Comparison of ENCODE assay signal across 27 cellular contexts in the genomic region with DNA sequence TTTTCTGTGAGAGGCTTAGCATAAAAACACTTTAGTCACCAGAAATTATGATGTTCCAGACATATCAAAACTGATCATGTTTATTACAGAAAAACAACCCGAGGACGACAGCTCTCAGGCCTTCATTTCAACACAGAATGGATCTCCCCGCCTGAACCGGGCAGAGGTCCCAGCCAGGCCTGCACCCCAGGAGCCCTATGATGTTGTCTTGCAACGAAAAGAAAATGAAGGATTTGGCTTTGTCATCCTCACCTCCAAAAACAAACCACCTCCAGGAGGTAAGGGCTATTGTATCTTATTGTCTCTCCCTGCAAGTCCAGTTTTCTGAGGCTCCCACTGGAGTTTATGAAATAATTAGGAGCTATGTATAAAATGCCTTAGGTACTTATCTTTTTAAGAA.
DNase-seq lines count a peak whose midpoint lies in the region; FAIRE-seq and TF ChIP-seq lines count a peak whose summit lies in the region.
"Had no signal": no experiment of that assay in that cellular context is flagged by ENCODE, and none has a peak within 500 bp of the region (broad histone marks: within the 10 kb centered on the region; RNA-seq: fewer than 3 reads in every experiment).

No MANE protein-coding gene starts in this region.

- no peak overlapping the region for H3K23ac ChIP-seq in neuronal stem cell (ENCODE audit: low read depth, low read length, poor library complexity)

- H3K9ac ChIP-seq in neuronal stem cell (ENCODE audit: low read depth, low read length, poor library complexity), result no peak overlapping the region
- H3K9ac ChIP-seq: BLaER1 had no signal

- H3K4ac ChIP-seq in neuronal stem cell (ENCODE audit: low read length), result no peak overlapping the region

- H4K91ac ChIP-seq in neuronal stem cell (ENCODE audit: low read depth, low read length, poor library complexity), result no peak overlapping the region

- H3K4me1 ChIP-seq in neuronal stem cell (ENCODE audit: control insufficient read depth in 2 of 2, insufficient read depth in 1 of 2, low read depth in 1 of 2, low read length in 2 of 2), result no peaks in the 10 kb centered on the region

- H2AFZ ChIP-seq in neuronal stem cell (ENCODE audit: low read length), result no peak overlapping the region

- H3K4me2 ChIP-seq in neuronal stem cell (ENCODE audit: insufficient read depth, low read length, poor library complexity, severe bottlenecking), result peak overlapping the region; percentile 18
- H3K4me2 ChIP-seq: BLaER1 had no signal

- FAIRE-seq in GM12892 (lab: Jason Lieb, UNC), result peak; percentile 44
- FAIRE-seq: A204.1, G401.6, GM12891, GM18507 had no signal

- H2BK5ac ChIP-seq in neuronal stem cell (ENCODE audit: low read length), result no peak overlapping the region

- TF ChIP-seq POLR2A in GM12892 (IDR thresholded peaks at IDR 0.05; ENCODE audit: low read depth, low read length), result no peak

- DNase-seq in GM12892 (ENCODE audit: insufficient read length) (no peak), cerebellar cortex (ENCODE audit: low spot score) (peak; percentile 62), cerebellum (ENCODE audit: low spot score) (peak; percentile 57), neuronal stem cell (ENCODE audit: low spot score) (no peak), RPMI8226 (no peak), hepatic stellate cell (ENCODE audit: low spot score) (no peak), NCI-H2029 (lab: John Stamatoyannopoulos, UW) (no peak), anterior cingulate cortex (lab: John Stamatoyannopoulos, UW) (no peak)
- DNase-seq: 8988T; ACHN; BE2C; CD4-positive, alpha-beta memory T cell; CD4-positive, CD25-positive, alpha-beta regulatory T cell; CD8-positive, alpha-beta memory T cell; COR-L47; DMS 273 treated with DMSO at 0.1 percent for 48 hours; DMS153; DMS53; DMS79; DND-41; EL; GF-D8 had no signal

- no peak overlapping the region for H4K8ac ChIP-seq in neuronal stem cell (ENCODE audit: low read depth, low read length)

- H2AK5ac ChIP-seq in neuronal stem cell (ENCODE audit: low read depth, low read length), result no peak overlapping the region

- no peak overlapping the region for H3K4me3 ChIP-seq in neuronal stem cell (ENCODE audit: low read length in 2 of 2)
- H3K4me3 ChIP-seq: BLaER1 had no signal

- no peak overlapping the region for H3K14ac ChIP-seq in neuronal stem cell (ENCODE audit: low read length)

- no peak overlapping the region for H2BK12ac ChIP-seq in neuronal stem cell (ENCODE audit: low read length)

- no peak overlapping the region for H2BK15ac ChIP-seq in neuronal stem cell (ENCODE audit: low read length)

- H3K79me1 ChIP-seq in neuronal stem cell (ENCODE audit: low read depth, low read length), result no peaks in the 10 kb centered on the region

- no peaks in the 10 kb centered on the region for H3K9me3 ChIP-seq in neuronal stem cell (replicated peaks in 1 of 2; ENCODE audit: control insufficient read depth in 2 of 2, insufficient read depth in 1 of 2, low read depth in 1 of 2, low read length in 2 of 2)
- H3K9me3 ChIP-seq: BE2C, BLaER1 had no signal

- H3K36me3 ChIP-seq in neuronal stem cell (replicated peaks in 1 of 2; ENCODE audit: control insufficient read depth in 2 of 2, insufficient read depth in 2 of 2, low read length in 2 of 2), result peaks cover 2 to 24% of the 10 kb centered on the region in 2 donors

- H2BK120ac ChIP-seq in neuronal stem cell (ENCODE audit: low read depth, low read length), result no peak overlapping the region

- no CpG with 5 or more reads among the region's 5 CpGs for WGBS in neuronal stem cell (ENCODE audit: extremely low coverage in 2 of 2, insufficient read length in 2 of 2, insufficient replicate concordance in 1 of 2), 2 donors

- H3K18ac ChIP-seq in neuronal stem cell (ENCODE audit: low read length), result no peak overlapping the region

- H3K27ac ChIP-seq in neuronal stem cell (replicated peaks; ENCODE audit: low read length), result no peak overlapping the region
- H3K27ac ChIP-seq: BLaER1 had no signal

- H3K27me3 ChIP-seq in neuronal stem cell (ENCODE audit: control insufficient read depth in 3 of 3, insufficient read depth in 3 of 3, low read depth in 1 of 3, low read length in 3 of 3), result no peaks in the 10 kb centered on the region
- H3K27me3 ChIP-seq: BE2C, BLaER1 had no signal

Comparison
In these comparisons a context has a peak if more than half of its experiments do, and no peak if none do; other contexts are left out.
1. DNase-seq: peak in cerebellar cortex (single experiment) and cerebellum (single experiment); none in GM12892 (single experiment), neuronal stem cell (single experiment), RPMI8226 (single experiment), hepatic stellate cell (single experiment), NCI-H2029 (single experiment) and anterior cingulate cortex (0 of 58).